ENCODE assay signal across 13 cellular contexts in genomic region chr2:108615480-108616090, GRCh38.
DNase-seq lines count a peak whose midpoint lies in the region; ATAC-seq and TF ChIP-seq lines count a peak whose summit lies in the region.
"Had no signal": no experiment of that assay in that cellular context is flagged by ENCODE, and none has a peak within 500 bp of the region (broad histone marks: within the 10 kb centered on the region; RNA-seq: fewer than 3 reads in every experiment).

No MANE protein-coding gene starts in this region.

- H3K4me3 Mint-ChIP-seq in CD14-positive monocyte (no peak overlapping the region), Calu3 (ENCODE audit: low read depth, unreplicated experiment) (peak overlapping the region; percentile 50), immature natural killer cell (no peak overlapping the region)

- H3K27ac Mint-ChIP-seq in CD14-positive monocyte (peak overlapping the region in 4 of 7 donors; percentile 7 to 70 (median 46)), Calu3 (ENCODE audit: unreplicated experiment) (peak overlapping the region; percentile 80), immature natural killer cell (peak overlapping the region in 5 of 6 donors; percentile 8 to 36 (median 18))

- intact Hi-C loops in CD14-positive monocyte (cut with micrococcal nuclease) (no loop called here), Calu3 (cut with micrococcal nuclease; ENCODE audit: unreplicated experiment) (no loop called here)

- TF ChIP-seq CTCF in CD14-positive monocyte (IDR thresholded peaks at IDR 0.05): no peak
- TF ChIP-seq CTCF in Calu3 (IDR thresholded peaks at IDR 0.05; ENCODE audit: unreplicated experiment): no peak

- no peaks in the 10 kb centered on the region for H3K9me3 Mint-ChIP-seq in CD14-positive monocyte
- H3K9me3 Mint-ChIP-seq in Calu3 (ENCODE audit: low read depth, unreplicated experiment): no peaks in the 10 kb centered on the region
- H3K9me3 Mint-ChIP-seq in immature natural killer cell: no peaks in the 10 kb centered on the region

- H3K36me3 Mint-ChIP-seq in CD14-positive monocyte: peaks cover 35 to 39% of the 10 kb centered on the region in 2 donors
- peaks cover 10% of the 10 kb centered on the region for H3K36me3 Mint-ChIP-seq in Calu3 (ENCODE audit: insufficient read depth, unreplicated experiment)
- H3K36me3 Mint-ChIP-seq in immature natural killer cell: peaks cover 0 to 3% (median 0%) of the 10 kb centered on the region in 3 donors

- CTCF ChIA-PET in Calu3 (lab: Charles Lee): interaction anchor here (1.5 kb wide), 1 partner anchor 21 kb away, joined by 7 read pairs; no protein-coding TSS in a partner anchor

- no TSS peak for BruUV-seq in Calu3 (replicated peaks; lab: Mats Ljungman, UMichigan)

- ATAC-seq in HG03135 (IDR thresholded peaks at IDR 0.05; ENCODE audit: unreplicated experiment) (no peak), GM21529 (IDR thresholded peaks at IDR 0.05; ENCODE audit: unreplicated experiment) (no peak)

- DNase-seq in CD14-positive monocyte (ENCODE audit: low spot score) (no peak), Calu3 (no peak), SW480 (ENCODE audit: low spot score) (peak; percentile 50), immature natural killer cell (no peak), pons (ENCODE audit: low spot score) (no peak), germinal center (ENCODE audit: low spot score) (no peak)
- DNase-seq: activated CD4-positive, alpha-beta T cell treated with anti-CD3 and anti-CD28 coated beads for 48 hours; DMS79; NCI-H1694 treated with DMSO at 0.1 percent for 48 hours; RPMI8226; stimulated activated CD4-positive, alpha-beta T cell treated with anti-CD3 and anti-CD28 coated beads, Interleukin-2, amount 100 ng/mL, for 48 hours had no signal

- H3K27me3 Mint-ChIP-seq in CD14-positive monocyte (ENCODE audit: low read depth in 3 of 3) (no peaks in the 10 kb centered on the region), Calu3 (ENCODE audit: unreplicated experiment) (no peaks in the 10 kb centered on the region), immature natural killer cell (ENCODE audit: low read depth in 3 of 3) (peaks cover 0 to 4% (median 3%) of the 10 kb centered on the region in 3 donors)

- H3K4me1 Mint-ChIP-seq in CD14-positive monocyte: peaks cover 54% of the 10 kb centered on the region
- peaks cover 80% of the 10 kb centered on the region for H3K4me1 Mint-ChIP-seq in Calu3 (ENCODE audit: low read depth, unreplicated experiment)
- peaks cover 42 to 67% of the 10 kb centered on the region in 2 donors for H3K4me1 Mint-ChIP-seq in immature natural killer cell

Comparison
In these comparisons a context has a peak if more than half of its experiments do, and no peak if none do; other contexts are left out.
1. H3K27ac Mint-ChIP-seq: peak in every context shown above with its lines; median percentile 80 in Calu3; 46 in CD14-positive monocyte; 18 in immature natural killer cell.